ENCODE assay signal across 1 cellular context in genomic region chr17:4488989-4489595, GRCh38.
TF ChIP-seq lines count a peak whose summit lies in the region.

No MANE protein-coding gene starts in this region.

TF ChIP-seq in GM23338, 12 proteins besides CTCF, POLR2A, EP300 and RAD21 (continued from another document):
- TF ChIP-seq ZNF462 (CRISPR knock-in tag; IDR thresholded peaks at IDR 0.05) (no peak), STAT1 (IDR thresholded peaks at IDR 0.05; ENCODE audit: unreplicated experiment) (no peak), ZNF114 (CRISPR knock-in tag; IDR thresholded peaks at IDR 0.05) (no peak), REST (IDR thresholded peaks at IDR 0.05; ENCODE audit: unreplicated experiment) (no peak), JUNB (IDR thresholded peaks at IDR 0.05; ENCODE audit: unreplicated experiment) (no peak), NANOG (IDR thresholded peaks at IDR 0.05; ENCODE audit: borderline replicate concordance) (no peak), ZNF331 (CRISPR knock-in tag; IDR thresholded peaks at IDR 0.05; ENCODE audit: low read depth) (no peak), CREB1 (CRISPR knock-in tag; IDR thresholded peaks at IDR 0.05; ENCODE audit: low read depth) (no peak), EZH2phosphoT487 (IDR thresholded peaks at IDR 0.05; ENCODE audit: unreplicated experiment) (no peak)
TF ChIP-seq in GM23338: peak in this region for 0.
